22 cellular contexts compared by ENCODE assay signal in the genomic region with DNA sequence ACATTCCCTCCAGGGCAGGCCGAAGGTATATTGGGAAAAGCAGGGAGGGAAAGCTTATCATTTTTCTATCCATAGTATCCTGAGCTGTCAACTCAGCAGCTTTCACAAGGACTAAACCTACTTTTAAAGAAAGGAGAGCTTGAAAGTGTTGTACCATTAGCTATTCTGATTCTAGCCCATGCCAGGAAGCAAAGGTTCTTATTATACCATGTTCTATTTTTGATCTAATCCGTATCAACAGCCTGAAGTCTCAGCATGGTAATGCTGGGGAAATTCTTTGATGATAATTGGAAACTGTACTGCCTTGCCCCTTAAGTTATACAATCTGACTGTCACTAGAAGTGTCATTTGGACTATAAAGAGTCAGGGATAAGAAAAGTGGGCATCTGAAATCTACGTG.
DNase-seq lines count a peak whose midpoint lies in the region; ATAC-seq, FAIRE-seq and TF ChIP-seq lines count a peak whose summit lies in the region.
"Had no signal": no experiment of that assay in that cellular context is flagged by ENCODE, and none has a peak within 500 bp of the region (broad histone marks: within the 10 kb centered on the region; RNA-seq: fewer than 3 reads in every experiment).

No MANE protein-coding gene starts in this region.

- no peak overlapping the region for H3K27ac ChIP-seq in gastroesophageal sphincter
- H3K27ac ChIP-seq: hepatocyte, pancreas had no signal

- no peak overlapping the region for H3K4me3 ChIP-seq in gastroesophageal sphincter
- H3K4me3 ChIP-seq: GM23248, hepatocyte, pancreas, tibial artery had no signal

- no peaks in the 10 kb centered on the region for H3K27me3 Mint-ChIP-seq in stimulated activated naive CD8-positive, alpha-beta T cell treated with anti-CD3 and anti-CD28 coated beads, Interleukin-15, Interleukin-2, amounts not matched to agents 100 ng/mL and 50 ng/mL, for 24 hours
- H3K27me3 Mint-ChIP-seq in activated CD8-positive, alpha-beta T cell treated with anti-CD3 and anti-CD28 coated beads for 36 hours = no peaks in the 10 kb centered on the region
- H3K27me3 Mint-ChIP-seq in mesothelial cell of epicardium (ENCODE audit: low read depth) = no peaks in the 10 kb centered on the region
- H3K27me3 Mint-ChIP-seq: IgD-negative memory B cell had no signal

- TF ChIP-seq EP300 in gastroesophageal sphincter (IDR thresholded peaks at IDR 0.05) = no peak

- peak overlapping the region; percentile 41 for H3K4me3 Mint-ChIP-seq in stimulated activated naive CD8-positive, alpha-beta T cell treated with anti-CD3 and anti-CD28 coated beads, Interleukin-15, Interleukin-2, amounts not matched to agents 100 ng/mL and 50 ng/mL, for 24 hours
- peak overlapping the region; percentile 3 for H3K4me3 Mint-ChIP-seq in activated CD8-positive, alpha-beta T cell treated with anti-CD3 and anti-CD28 coated beads for 36 hours
- H3K4me3 Mint-ChIP-seq in mesothelial cell of epicardium = no peak overlapping the region

- no peak for FAIRE-seq in H54 (lab: Jason Lieb, UNC)
- FAIRE-seq: islet of Langerhans, pancreas had no signal

- peak overlapping the region; percentile 79 for H3K27ac Mint-ChIP-seq in stimulated activated naive CD8-positive, alpha-beta T cell treated with anti-CD3 and anti-CD28 coated beads, Interleukin-15, Interleukin-2, amounts not matched to agents 100 ng/mL and 50 ng/mL, for 24 hours
- H3K27ac Mint-ChIP-seq in activated CD8-positive, alpha-beta T cell treated with anti-CD3 and anti-CD28 coated beads for 36 hours = peak overlapping the region; percentile 68
- peak overlapping the region; percentile 47 for H3K27ac Mint-ChIP-seq in mesothelial cell of epicardium
- H3K27ac Mint-ChIP-seq: IgD-negative memory B cell had no signal

- ATAC-seq in stimulated activated naive CD8-positive, alpha-beta T cell treated with anti-CD3 and anti-CD28 coated beads, Interleukin-15, Interleukin-2, amounts not matched to agents 100 U/mL and 50 U/mL, for 24 hours = no peak
- peak; percentile 5 for ATAC-seq in activated CD8-positive, alpha-beta T cell treated with anti-CD3 and anti-CD28 coated beads for 36 hours
- ATAC-seq in gastroesophageal sphincter = no peak
- ATAC-seq: pancreas had no signal

- H3K4me1 ChIP-seq in gastroesophageal sphincter = peaks cover 0 to 6% (median 0%) of the 10 kb centered on the region in 3 donors
- H3K4me1 ChIP-seq: pancreas had no signal

- peaks cover 3% of the 10 kb centered on the region for H3K36me3 Mint-ChIP-seq in stimulated activated naive CD8-positive, alpha-beta T cell treated with anti-CD3 and anti-CD28 coated beads, Interleukin-15, Interleukin-2, amounts not matched to agents 100 ng/mL and 50 ng/mL, for 24 hours (ENCODE audit: low read depth)
- no peaks in the 10 kb centered on the region for H3K36me3 Mint-ChIP-seq in activated CD8-positive, alpha-beta T cell treated with anti-CD3 and anti-CD28 coated beads for 36 hours (ENCODE audit: low read depth)
- peaks cover 4% of the 10 kb centered on the region for H3K36me3 Mint-ChIP-seq in mesothelial cell of epicardium

- TF ChIP-seq POLR2A in gastroesophageal sphincter (IDR thresholded peaks at IDR 0.05) = no peak
- TF ChIP-seq POLR2A in H54 (IDR thresholded peaks at IDR 0.05; ENCODE audit: low read depth, low read length) = no peak

- no peaks in the 10 kb centered on the region for H3K9me3 ChIP-seq in gastroesophageal sphincter
- H3K9me3 ChIP-seq: pancreas, tibial artery had no signal

- intact Hi-C loops in activated CD8-positive, alpha-beta T cell treated with anti-CD3 and anti-CD28 coated beads for 36 hours (cut with micrococcal nuclease) = loop anchor here (5.0 kb wide), 1 partner anchor 64 kb away; no protein-coding TSS in a partner anchor

- H3K27me3 ChIP-seq in gastroesophageal sphincter = no peaks in the 10 kb centered on the region
- H3K27me3 ChIP-seq: hepatocyte, pancreas, tibial artery had no signal

- WGBS in gastroesophageal sphincter (ENCODE audit: low coverage in 1 of 2), 2 donors = 77 to 83% methylated on average over 2 to 3 of the region's 3 CpGs

- no peaks in the 10 kb centered on the region for H3K36me3 ChIP-seq in gastroesophageal sphincter
- H3K36me3 ChIP-seq: pancreas, tibial artery had no signal

- peaks cover 4% of the 10 kb centered on the region for H3K9me3 Mint-ChIP-seq in stimulated activated naive CD8-positive, alpha-beta T cell treated with anti-CD3 and anti-CD28 coated beads, Interleukin-15, Interleukin-2, amounts not matched to agents 100 ng/mL and 50 ng/mL, for 24 hours
- peaks cover 3% of the 10 kb centered on the region for H3K9me3 Mint-ChIP-seq in activated CD8-positive, alpha-beta T cell treated with anti-CD3 and anti-CD28 coated beads for 36 hours
- peaks cover 17% of the 10 kb centered on the region for H3K9me3 Mint-ChIP-seq in mesothelial cell of epicardium
- H3K9me3 Mint-ChIP-seq: IgD-negative memory B cell had no signal

- POLR2A ChIA-PET in activated CD8-positive, alpha-beta T cell treated with anti-CD3 and anti-CD28 coated beads for 36 hours (lab: Charles Lee) = no interaction called here

- H3K4me1 Mint-ChIP-seq in stimulated activated naive CD8-positive, alpha-beta T cell treated with anti-CD3 and anti-CD28 coated beads, Interleukin-15, Interleukin-2, amounts not matched to agents 100 ng/mL and 50 ng/mL, for 24 hours (ENCODE audit: low read depth) = peaks cover 47% of the 10 kb centered on the region
- H3K4me1 Mint-ChIP-seq in activated CD8-positive, alpha-beta T cell treated with anti-CD3 and anti-CD28 coated beads for 36 hours (ENCODE audit: low read depth) = peaks cover 45% of the 10 kb centered on the region
- H3K4me1 Mint-ChIP-seq in mesothelial cell of epicardium = peaks cover 58% of the 10 kb centered on the region
- H3K4me1 Mint-ChIP-seq: IgD-negative memory B cell had no signal

- TF ChIP-seq CTCF in activated CD8-positive, alpha-beta T cell treated with anti-CD3 and anti-CD28 coated beads for 36 hours (IDR thresholded peaks at IDR 0.05) = no peak
- TF ChIP-seq CTCF in mesothelial cell of epicardium (IDR thresholded peaks at IDR 0.05; ENCODE audit: unreplicated experiment) (no peak), gastroesophageal sphincter (IDR thresholded peaks at IDR 0.05) (no peak)

- no peak for DNase-seq in stimulated activated naive CD8-positive, alpha-beta T cell treated with anti-CD3 and anti-CD28 coated beads, Interleukin-15, Interleukin-2, amounts not matched to agents 100 U/mL and 50 U/mL, for 24 hours
- DNase-seq in activated CD8-positive, alpha-beta T cell treated with anti-CD3 and anti-CD28 coated beads for 36 hours = no peak
- DNase-seq in mesothelial cell of epicardium (ENCODE audit: low spot score in 2 of 2, unreplicated experiment in 2 of 2) (no peak), NCI-H187 treated with DMSO at 0.1 percent for 48 hours (lab: John Stamatoyannopoulos, UW) (no peak), H54 (ENCODE audit: insufficient read length, low spot score) (no peak)
- DNase-seq: activated CD4-positive, alpha-beta T cell treated with anti-CD3 and anti-CD28 coated beads, Interleukin-2, amount 50 U/mL, for 1 hour; amniotic stem cell; dermis blood vessel endothelial cell; GM23248; mammary epithelial cell; MM.1S; NCI-H146; NCI-H2171 treated with DMSO at 0.1 percent for 48 hours; pancreas; stimulated activated naive CD4-positive, alpha-beta T cell; SW 1271 had no signal

- CTCF ChIA-PET in activated CD8-positive, alpha-beta T cell treated with anti-CD3 and anti-CD28 coated beads for 36 hours (lab: Charles Lee) = interaction anchor here (0.9 to 2.3 kb wide), 5 partner anchors 10 to 195 kb away, joined by 3 to 9 read pairs (median 4); no protein-coding TSS in a partner anchor
